ENCODE assay signal across 1 cellular context in genomic region chr22:47795477-47796127, GRCh38.
TF ChIP-seq lines count a peak whose summit lies in the region.

No MANE protein-coding gene starts in this region.

TF ChIP-seq in K562, 482 proteins besides CTCF, POLR2A, EP300 and RAD21 (continued from another document):
- TF ChIP-seq ZNF395 (CRISPR knock-in tag; IDR thresholded peaks at IDR 0.05), result no peak
- no peak for TF ChIP-seq ZNF3 (CRISPR knock-in tag; IDR thresholded peaks at IDR 0.05)
- TF ChIP-seq PTTG1 (tag; IDR thresholded peaks at IDR 0.05; ENCODE audit: low read depth), result no peak
